Comparison of ENCODE assay signal across 38 cellular contexts in genomic region chr1:190484045-190484444, GRCh38. TPM values are rescaled to one million over a fixed set of nuclear protein-coding genes. Genes with fewer than 3 reads are reported as not detected.
"Had no signal": no experiment of that assay in that cellular context is flagged by ENCODE, and none has a peak within 500 bp of the region (broad histone marks: within the 10 kb centered on the region; RNA-seq: fewer than 3 reads in every experiment).

No MANE protein-coding gene starts in this region.

- H3K4me1 Mint-ChIP-seq: activated CD4-positive, alpha-beta memory T cell treated with anti-CD3 and anti-CD28 coated beads, Interleukin-2, amount 10 ng/mL, durations not matched to agents 7 days and 5 days; activated CD4-positive, alpha-beta T cell treated with anti-CD3 and anti-CD28 coated beads for 36 hours; activated CD8-positive, alpha-beta memory T cell treated with anti-CD3 and anti-CD28 coated beads, Interleukin-2, amount 10 ng/mL, durations not matched to agents 7 days and 5 days; activated naive CD8-positive, alpha-beta T cell treated with anti-CD3 and anti-CD28 coated beads for 36 hours; central memory CD8-positive, alpha-beta T cell had no signal

- DNase-seq: activated CD4-positive, alpha-beta memory T cell treated with anti-CD3 and anti-CD28 coated beads, Interleukin-2, amount 10 ng/mL, durations not matched to agents 7 days and 5 days; activated CD4-positive, alpha-beta T cell treated with anti-CD3 and anti-CD28 coated beads for 1 hour; activated CD4-positive, alpha-beta T cell treated with anti-CD3 and anti-CD28 coated beads for 36 hours; activated CD4-positive, alpha-beta T cell treated with anti-CD3 and anti-CD28 coated beads for 48 hours; activated CD4-positive, alpha-beta T cell treated with anti-CD3 and anti-CD28 coated beads, Interleukin-2, amount 50 U/mL, for 1 hour; activated CD4-positive, alpha-beta T cell treated with anti-CD3 and anti-CD28 coated beads, Interleukin-2, amount 50 U/mL, for 4 hours; activated CD4-positive, CD25-positive, alpha-beta regulatory T cell; activated CD8-positive, alpha-beta memory T cell treated with anti-CD3 and anti-CD28 coated beads for 24 hours; activated CD8-positive, alpha-beta memory T cell treated with anti-CD3 and anti-CD28 coated beads, Interleukin-2, amount 10 ng/mL, durations not matched to agents 7 days and 5 days; activated CD8-positive, alpha-beta memory T cell treated with anti-CD3 and anti-CD28 coated beads, Interleukin-2, amount 50 U/mL, for 48 hours; activated CD8-positive, alpha-beta T cell treated with anti-CD3 and anti-CD28 coated beads, Interleukin-2, amount 10 ng/mL, durations not matched to agents 7 days and 5 days; activated effector memory CD4-positive, alpha-beta T cell treated with anti-CD3 and anti-CD28 coated beads, Interleukin-2, amount 50 U/mL, for 16 hours; activated gamma-delta T cell treated with Interleukin-2 at 50 U/mL for 16 hours; activated naive CD4-positive, alpha-beta T cell; activated naive CD4-positive, alpha-beta T cell treated with anti-CD3 and anti-CD28 coated beads for 36 hours; activated naive CD4-positive, alpha-beta T cell treated with anti-CD3 and anti-CD28 coated beads, Interleukin-2, amount 50 U/mL, for 16 hours; activated naive CD8-positive, alpha-beta T cell treated with anti-CD3 and anti-CD28 coated beads for 36 hours; activated T-cell treated with anti-CD3 and anti-CD28 coated beads, Interleukin-2, amount 50 U/mL, for 24 hours; activated T-cell treated with anti-CD3 and anti-CD28 coated beads, Interleukin-2, amount 50 U/mL, for 48 hours; adrenal gland; amniotic stem cell; aorta; body of pancreas; brain microvascular endothelial cell; cerebellar nuclear complex; T-helper 1 cell; T-helper 2 cell; T-helper 9 cell had no signal

- H3K36me3 ChIP-seq: adrenal gland, brain microvascular endothelial cell, breast epithelium had no signal

- H3K4me3 Mint-ChIP-seq: activated CD4-positive, alpha-beta memory T cell treated with anti-CD3 and anti-CD28 coated beads, Interleukin-2, amount 10 ng/mL, durations not matched to agents 7 days and 5 days; activated CD4-positive, alpha-beta T cell treated with anti-CD3 and anti-CD28 coated beads for 36 hours; activated CD8-positive, alpha-beta memory T cell treated with anti-CD3 and anti-CD28 coated beads, Interleukin-2, amount 10 ng/mL, durations not matched to agents 7 days and 5 days; activated CD8-positive, alpha-beta T cell treated with anti-CD3 and anti-CD28 coated beads, Interleukin-2, amount 10 ng/mL, durations not matched to agents 7 days and 5 days; activated naive CD4-positive, alpha-beta T cell treated with anti-CD3 and anti-CD28 coated beads for 36 hours; activated naive CD8-positive, alpha-beta T cell treated with anti-CD3 and anti-CD28 coated beads for 36 hours; activated T-cell treated with anti-CD3 and anti-CD28 coated beads, Interleukin-2, amount 50 U/mL, for 24 hours; central memory CD8-positive, alpha-beta T cell; T-helper 1 cell treated with Interleukin-12 subunit alpha and Interleukin-12 subunit beta and Interleukin-4 antibody, amounts not matched to agents 30 μg/mL and 1 μg/mL, for 36 hours; T-helper 2 cell treated with Interferon-gamma antibody and Interleukin-4, amounts not matched to agents 5 μg/mL and 100 μg/mL, for 36 hours had no signal

- H3K4me1 ChIP-seq: adrenal gland, breast epithelium had no signal

- ATAC-seq: activated CD4-positive, alpha-beta T cell treated with anti-CD3 and anti-CD28 coated beads for 36 hours; activated CD4-positive, CD25-positive, alpha-beta regulatory T cell treated with anti-CD3 and anti-CD28 coated beads, Interleukin-2, amount 50 U/mL, for 24 hours; activated CD8-positive, alpha-beta memory T cell treated with anti-CD3 and anti-CD28 coated beads, Interleukin-2, amount 10 ng/mL, durations not matched to agents 7 days and 5 days; activated CD8-positive, alpha-beta T cell treated with anti-CD3 and anti-CD28 coated beads, Interleukin-2, amount 10 ng/mL, durations not matched to agents 7 days and 5 days; activated naive CD4-positive, alpha-beta T cell treated with anti-CD3 and anti-CD28 coated beads, Interleukin-2, amount 50 U/mL, for 72 hours; body of pancreas had no signal

- H3K27me3 ChIP-seq: adrenal gland, brain microvascular endothelial cell, breast epithelium had no signal

- H3K4me3 ChIP-seq: adrenal gland, body of pancreas, breast epithelium had no signal

- H3K9me3 ChIP-seq: adrenal gland, body of pancreas, breast epithelium had no signal

- H3K27me3 Mint-ChIP-seq: central memory CD8-positive, alpha-beta T cell had no signal

- H3K27ac Mint-ChIP-seq: activated CD4-positive, alpha-beta memory T cell treated with anti-CD3 and anti-CD28 coated beads, Interleukin-2, amount 10 ng/mL, durations not matched to agents 7 days and 5 days; activated CD4-positive, alpha-beta T cell treated with anti-CD3 and anti-CD28 coated beads for 36 hours; activated CD8-positive, alpha-beta memory T cell treated with anti-CD3 and anti-CD28 coated beads, Interleukin-2, amount 10 ng/mL, durations not matched to agents 7 days and 5 days; activated CD8-positive, alpha-beta T cell treated with anti-CD3 and anti-CD28 coated beads, Interleukin-2, amount 10 ng/mL, durations not matched to agents 7 days and 5 days; activated naive CD4-positive, alpha-beta T cell treated with anti-CD3 and anti-CD28 coated beads for 36 hours; activated naive CD4-positive, alpha-beta T cell treated with anti-CD3 and anti-CD28 coated beads, Interleukin-2, amount 50 U/mL, for 72 hours; activated naive CD8-positive, alpha-beta T cell treated with anti-CD3 and anti-CD28 coated beads for 36 hours; activated T-cell treated with anti-CD3 and anti-CD28 coated beads, Interleukin-2, amount 50 U/mL, for 24 hours; T-helper 1 cell treated with Interleukin-12 subunit alpha and Interleukin-12 subunit beta and Interleukin-4 antibody, amounts not matched to agents 30 μg/mL and 1 μg/mL, for 36 hours; T-helper 2 cell treated with Interferon-gamma antibody and Interleukin-4, amounts not matched to agents 5 μg/mL and 100 μg/mL, for 36 hours had no signal

- H3K9me3 Mint-ChIP-seq: activated naive CD4-positive, alpha-beta T cell treated with anti-CD3 and anti-CD28 coated beads for 36 hours; T-helper 1 cell treated with Interleukin-12 subunit alpha and Interleukin-12 subunit beta and Interleukin-4 antibody, amounts not matched to agents 30 μg/mL and 1 μg/mL, for 36 hours; T-helper 2 cell treated with Interferon-gamma antibody and Interleukin-4, amounts not matched to agents 5 μg/mL and 100 μg/mL, for 36 hours had no signal

- FAIRE-seq: astrocyte had no signal

- H3K27ac ChIP-seq: adrenal gland, body of pancreas, brain microvascular endothelial cell, breast epithelium, VCaP had no signal

- H3K36me3 Mint-ChIP-seq: activated CD8-positive, alpha-beta memory T cell treated with anti-CD3 and anti-CD28 coated beads, Interleukin-2, amount 10 ng/mL, durations not matched to agents 7 days and 5 days; activated naive CD4-positive, alpha-beta T cell treated with anti-CD3 and anti-CD28 coated beads, Interleukin-2, amount 50 U/mL, for 72 hours; activated naive CD8-positive, alpha-beta T cell treated with anti-CD3 and anti-CD28 coated beads for 36 hours had no signal

RNA-seq across cellular contexts. Expression of gene BRINP3, which starts 6.4 kb away (rescaled TPM):
- total RNA-seq: activated CD4-positive, alpha-beta memory T cell treated with anti-CD3 and anti-CD28 coated beads, Interleukin-2, amount 10 ng/mL, durations not matched to agents 7 days and 5 days; activated CD4-positive, alpha-beta T cell treated with anti-CD3 and anti-CD28 coated beads for 36 hours; activated CD8-positive, alpha-beta memory T cell treated with anti-CD3 and anti-CD28 coated beads, Interleukin-2, amount 10 ng/mL, durations not matched to agents 7 days and 5 days; activated CD8-positive, alpha-beta T cell treated with anti-CD3 and anti-CD28 coated beads, Interleukin-2, amount 10 ng/mL, durations not matched to agents 7 days and 5 days; activated naive CD4-positive, alpha-beta T cell treated with anti-CD3 and anti-CD28 coated beads for 36 hours; activated naive CD4-positive, alpha-beta T cell treated with anti-CD3 and anti-CD28 coated beads, Interleukin-2, amount 50 U/mL, for 72 hours; activated naive CD8-positive, alpha-beta T cell treated with anti-CD3 and anti-CD28 coated beads for 36 hours; astrocyte; body of pancreas; cardiac septum; chondrocyte had no signal
